ENCODE assay signal across 23 cellular contexts in the genomic region with DNA sequence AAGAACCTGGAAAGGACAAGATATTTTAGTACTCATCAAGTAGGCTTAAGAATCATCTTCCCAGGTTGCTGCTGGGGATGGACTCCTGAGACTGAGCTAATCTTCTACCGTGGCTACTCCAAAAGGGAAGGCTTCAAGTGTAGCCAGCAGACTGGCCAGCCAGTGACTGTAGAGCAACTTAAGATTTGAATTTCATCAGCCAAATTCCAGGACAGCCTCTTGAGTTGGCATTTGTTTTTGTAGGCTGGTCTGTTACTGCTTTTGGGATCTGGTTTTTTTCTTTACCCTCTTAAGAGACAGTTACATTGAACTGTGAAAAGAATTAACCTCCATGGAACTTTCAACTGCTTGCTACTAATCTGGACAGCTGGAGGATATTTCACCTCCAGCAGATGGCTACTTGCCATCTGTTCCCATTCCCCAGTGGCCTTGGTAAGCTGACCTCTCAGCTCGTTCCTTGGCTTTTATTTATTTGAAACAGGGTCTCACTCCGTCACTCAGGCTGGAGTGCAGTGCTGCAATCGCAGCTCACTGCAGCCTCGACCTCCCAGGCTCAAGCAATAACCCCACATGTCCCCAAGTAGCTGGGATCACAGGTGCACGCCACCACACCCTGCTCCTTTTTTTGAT. TPM values are rescaled to one million over a fixed set of nuclear protein-coding genes. Genes with fewer than 3 reads are reported as not detected.
DNase-seq lines count a peak whose midpoint lies in the region; ATAC-seq lines count a peak whose summit lies in the region.
"Had no signal": no experiment of that assay in that cellular context is flagged by ENCODE, and none has a peak within 500 bp of the region (broad histone marks: within the 10 kb centered on the region; RNA-seq: fewer than 3 reads in every experiment).

No MANE protein-coding gene starts in this region.

- ATAC-seq in HG03025 (IDR thresholded peaks at IDR 0.05; ENCODE audit: low FRiP score, unreplicated experiment) (no peak), GM19023 (IDR thresholded peaks at IDR 0.05; ENCODE audit: unreplicated experiment) (no peak), GM18870 (IDR thresholded peaks at IDR 0.05; ENCODE audit: unreplicated experiment) (no peak)
- ATAC-seq: gastroesophageal sphincter, GM12878, Panc1, right lobe of liver, T-cell had no signal

- DNase-seq in GM23248 (peak; percentile 69), adipocyte (ENCODE audit: low read depth) (peak; percentile 79), mesenchymal stem cell (peak; percentile 50)
- no peak for DNase-seq in central memory CD4-positive, alpha-beta T cell
- DNase-seq: activated B cell treated with CpG ODN at 0.5 μM for 24 hours; activated gamma-delta T cell treated with Interleukin-2 at 50 U/mL for 16 hours; aorta; effector CD8-positive, alpha-beta T cell; HCEC 1CT; NCI-H2029 treated with DMSO at 0.1 percent for 48 hours; right lobe of liver; stimulated activated CD4-positive, alpha-beta T cell treated with anti-CD3 and anti-CD28 coated beads, Interleukin-4, amount 100 ng/mL, for 1 hour; stimulated activated CD8-positive, alpha-beta memory T cell treated with anti-CD3 and anti-CD28 coated beads, Interleukin-4, amount 100 ng/mL, for 48 hours; T-cell; tibial artery had no signal

- H4K91ac ChIP-seq in mesenchymal stem cell (ENCODE audit: low read length), result peak overlapping the region; percentile 7

- 89 to 91% methylated on average over 6 of the region's 6 CpGs for WGBS in GM23248 (ENCODE audit: low coverage in 1 of 2, low lambda C conversion rate in 2 of 2, missing lambda C conversion rate in 2 of 2), 2 experiments
- WGBS in mesenchymal stem cell, result 74% methylated on average over 6 of the region's 6 CpGs

- no peak overlapping the region for H4K8ac ChIP-seq in mesenchymal stem cell (ENCODE audit: low read length)

- no peak overlapping the region for H2AK5ac ChIP-seq in mesenchymal stem cell (ENCODE audit: low read length, severe bottlenecking)

- H4K20me1 ChIP-seq in GM23248 (ENCODE audit: insufficient read depth), result no peaks in the 10 kb centered on the region

- H3K4me2 ChIP-seq in GM23248 (ENCODE audit: unreplicated experiment), result no peak overlapping the region
- H3K4me2 ChIP-seq in mesenchymal stem cell (ENCODE audit: low read length, poor library complexity, severe bottlenecking), result no peak overlapping the region
- H3K4me2 ChIP-seq: neural progenitor cell had no signal

- peaks cover 39% of the 10 kb centered on the region for H3F3A ChIP-seq in GM23248 (ENCODE audit: insufficient read depth)

- H3K4me3 ChIP-seq in GM23248, result no peak overlapping the region
- H3K4me3 ChIP-seq in adipocyte (ENCODE audit: low read length), result no peak overlapping the region
- H3K4me3 ChIP-seq in mesenchymal stem cell (ENCODE audit: insufficient read depth in 1 of 2, low read depth in 1 of 2, low read length in 2 of 2), result no peak overlapping the region
- no peak overlapping the region for H3K4me3 ChIP-seq in stomach smooth muscle (ENCODE audit: low read length in 2 of 2)
- H3K4me3 ChIP-seq: gastroesophageal sphincter, GM12878, neural progenitor cell, right lobe of liver, tibial artery had no signal

- no peak overlapping the region for H2BK5ac ChIP-seq in mesenchymal stem cell (ENCODE audit: low read depth, low read length, poor library complexity, severe bottlenecking)

- H3K4me1 ChIP-seq in GM23248 (ENCODE audit: insufficient read depth), result peaks cover 31% of the 10 kb centered on the region
- peaks cover 46% of the 10 kb centered on the region for H3K4me1 ChIP-seq in adipocyte (ENCODE audit: control insufficient read depth, insufficient read depth, low read length)
- peaks cover 2% of the 10 kb centered on the region for H3K4me1 ChIP-seq in mesenchymal stem cell (ENCODE audit: control insufficient read depth, insufficient read depth, low read depth, low read length)
- H3K4me1 ChIP-seq in stomach smooth muscle (ENCODE audit: control insufficient read depth, insufficient read depth, low read length), result peaks cover 6% of the 10 kb centered on the region
- H3K4me1 ChIP-seq: gastroesophageal sphincter, neural progenitor cell, right lobe of liver, tibial artery had no signal

- no peak overlapping the region for H2BK12ac ChIP-seq in mesenchymal stem cell (ENCODE audit: low read length in 2 of 2)

- in situ Hi-C loops in GM23248 (cut with MboI), result no loop called here

- no peak overlapping the region for H3K23ac ChIP-seq in mesenchymal stem cell (ENCODE audit: low read length in 2 of 2)

- H2BK15ac ChIP-seq in mesenchymal stem cell (ENCODE audit: low read depth, poor library complexity, severe bottlenecking), result no peak overlapping the region

- H2BK120ac ChIP-seq in mesenchymal stem cell (ENCODE audit: low read depth, low read length), result no peak overlapping the region

- H3K79me2 ChIP-seq in GM23248 (ENCODE audit: insufficient read depth), result peaks cover 15% of the 10 kb centered on the region

- no peak overlapping the region for H3K18ac ChIP-seq in mesenchymal stem cell (ENCODE audit: low read depth in 1 of 2, low read length in 2 of 2)

- peak overlapping the region; percentile 71 for H3K27ac ChIP-seq in GM23248
- H3K27ac ChIP-seq in mesenchymal stem cell (ENCODE audit: low read length, poor library complexity, severe bottlenecking), result no peak overlapping the region
- peak overlapping the region; percentile 46 for H3K27ac ChIP-seq in stomach smooth muscle (ENCODE audit: low read length)
- H3K27ac ChIP-seq: gastroesophageal sphincter, neural progenitor cell, right lobe of liver, tibial artery had no signal

- H3K14ac ChIP-seq in mesenchymal stem cell (ENCODE audit: low read length in 2 of 2), result peak overlapping the region in 1 of 2 experiments; percentile 22

- H3K27me3 ChIP-seq in GM23248 (replicated peaks; ENCODE audit: insufficient read depth), result no peaks in the 10 kb centered on the region
- H3K27me3 ChIP-seq in adipocyte (replicated peaks; ENCODE audit: control insufficient read depth, insufficient read depth, low read length), result no peaks in the 10 kb centered on the region
- H3K27me3 ChIP-seq in mesenchymal stem cell (ENCODE audit: control insufficient read depth in 1 of 2, insufficient read depth in 1 of 2, low read length in 2 of 2), result no peaks in the 10 kb centered on the region
- no peaks in the 10 kb centered on the region for H3K27me3 ChIP-seq in stomach smooth muscle (ENCODE audit: control insufficient read depth in 1 of 2, insufficient read depth in 2 of 2, low read length in 2 of 2)
- H3K27me3 ChIP-seq: gastroesophageal sphincter, neural progenitor cell, right lobe of liver, tibial artery had no signal

- H3K9me3 ChIP-seq in GM23248 (ENCODE audit: low read depth), result no peaks in the 10 kb centered on the region
- H3K9me3 ChIP-seq in adipocyte (ENCODE audit: control insufficient read depth, low read length), result no peaks in the 10 kb centered on the region
- H3K9me3 ChIP-seq in mesenchymal stem cell (ENCODE audit: control insufficient read depth, low read length), result no peaks in the 10 kb centered on the region
- no peaks in the 10 kb centered on the region for H3K9me3 ChIP-seq in stomach smooth muscle (ENCODE audit: control insufficient read depth in 2 of 2, low read length in 2 of 2)
- H3K9me3 ChIP-seq: gastroesophageal sphincter, right lobe of liver, tibial artery had no signal

- H2AFZ ChIP-seq in GM23248, result no peak overlapping the region
- no peak overlapping the region for H2AFZ ChIP-seq in mesenchymal stem cell (ENCODE audit: low read depth, low read length)
- H2AFZ ChIP-seq: neural progenitor cell had no signal

- peaks cover 22% of the 10 kb centered on the region for H3K79me1 ChIP-seq in mesenchymal stem cell (replicated peaks; ENCODE audit: low read length, poor library complexity, severe bottlenecking)

- no peak overlapping the region for H3K4ac ChIP-seq in mesenchymal stem cell (ENCODE audit: low read depth in 1 of 2, low read length in 2 of 2)

- H3K36me3 ChIP-seq in GM23248 (ENCODE audit: low read depth), result peaks cover 45% of the 10 kb centered on the region
- peaks cover 82% of the 10 kb centered on the region for H3K36me3 ChIP-seq in adipocyte (ENCODE audit: control insufficient read depth, insufficient read depth, low read length, severe bottlenecking)
- peaks cover 38 to 89% of the 10 kb centered on the region in 2 experiments for H3K36me3 ChIP-seq in mesenchymal stem cell (ENCODE audit: control insufficient read depth in 1 of 2, insufficient read depth in 2 of 2, low read depth in 1 of 2, low read length in 2 of 2)
- peaks cover 50% of the 10 kb centered on the region in 2 donors for H3K36me3 ChIP-seq in stomach smooth muscle (ENCODE audit: control insufficient read depth in 2 of 2, insufficient read depth in 2 of 2, low read length in 2 of 2)

- no peaks in the 10 kb centered on the region for H3K9me2 ChIP-seq in GM23248 (ENCODE audit: insufficient read depth)

- H3K9ac ChIP-seq in GM23248 (peak overlapping the region; percentile 41), adipocyte (ENCODE audit: low read length) (peak overlapping the region; percentile 70), mesenchymal stem cell (ENCODE audit: low read length) (peak overlapping the region; percentile 10), stomach smooth muscle (ENCODE audit: low read length in 2 of 2) (no peak overlapping the region)
- H3K9ac ChIP-seq: neural progenitor cell had no signal

RNA-seq across cellular contexts. Expression of a gene that starts 20.7 kb away (rescaled TPM):
- 61.5 and 64.2 TPM in 2 replicates for total RNA-seq in GM23248 (2014; rRNA removed; shearing (Covaris generic))
- polyA plus RNA-seq in GM23248 (2016; fragmentation: Nextera tagmentation; extraction: Ambion mirVana), result 192 and 207 TPM in 2 replicates
- polyA plus RNA-seq in mesenchymal stem cell (2013, experiment 1 of 2), result 72.5 TPM
- 79.1 TPM for polyA plus RNA-seq in mesenchymal stem cell (2013, experiment 2 of 2)

RNA-seq across cellular contexts. Expression of a gene that starts 34.0 kb away (rescaled TPM):
- 6.3 and 8.2 TPM in 2 replicates for total RNA-seq in GM23248 (2014; rRNA removed; shearing (Covaris generic))
- polyA plus RNA-seq in GM23248 (2016; fragmentation: Nextera tagmentation; extraction: Ambion mirVana), result 5.6 and 5.8 TPM in 2 replicates
- polyA plus RNA-seq in mesenchymal stem cell (2013, experiment 1 of 2), result 3.6 TPM
- 3.9 TPM for polyA plus RNA-seq in mesenchymal stem cell (2013, experiment 2 of 2)

RNA-seq across cellular contexts. Expression of a gene that starts 41.8 kb away (rescaled TPM):
- total RNA-seq in GM23248 (2014; rRNA removed; shearing (Covaris generic)), result 59.1 and 59.4 TPM in 2 replicates
- 56.7 and 57.5 TPM in 2 replicates for polyA plus RNA-seq in GM23248 (2016; fragmentation: Nextera tagmentation; extraction: Ambion mirVana)
- polyA plus RNA-seq in mesenchymal stem cell (2013, experiment 1 of 2), result 114 TPM
- 119 TPM for polyA plus RNA-seq in mesenchymal stem cell (2013, experiment 2 of 2)

RNA-seq across cellular contexts. Expression of a gene that starts 47.9 kb away (rescaled TPM):
- total RNA-seq in GM23248 (2014; rRNA removed; shearing (Covaris generic)), result not detected in 2 replicates
- polyA plus RNA-seq in GM23248 (2016; fragmentation: Nextera tagmentation; extraction: Ambion mirVana), result not detected in 2 replicates
- polyA plus RNA-seq in mesenchymal stem cell (2013, experiment 1 of 2), result not detected
- polyA plus RNA-seq in mesenchymal stem cell (2013, experiment 2 of 2), result 0.01 TPM
- total RNA-seq: activated B cell treated with CpG ODN at 0.5 μM for 24 hours, aorta, GM12878, T-cell had no signal
- polyA plus RNA-seq: GM12878 had no signal

RNA-seq across cellular contexts. Expression of a gene that starts 53.7 kb away (rescaled TPM):
- total RNA-seq in GM23248 (2014; rRNA removed; shearing (Covaris generic)), result 10.8 and 27.6 TPM in 2 replicates
- polyA plus RNA-seq in GM23248 (2016; fragmentation: Nextera tagmentation; extraction: Ambion mirVana), result 22.4 and 23.4 TPM in 2 replicates
- 11.4 TPM for polyA plus RNA-seq in mesenchymal stem cell (2013, experiment 1 of 2)
- polyA plus RNA-seq in mesenchymal stem cell (2013, experiment 2 of 2), result 11.8 TPM

Comparison
In these comparisons a context has a peak if more than half of its experiments do, and no peak if none do; other contexts are left out.
1. H3K9ac ChIP-seq: peak in GM23248 (single experiment), adipocyte (single experiment) and mesenchymal stem cell (single experiment); none in stomach smooth muscle (0 of 2).